Comparison of ENCODE assay signal across 16 cellular contexts in the genomic region with DNA sequence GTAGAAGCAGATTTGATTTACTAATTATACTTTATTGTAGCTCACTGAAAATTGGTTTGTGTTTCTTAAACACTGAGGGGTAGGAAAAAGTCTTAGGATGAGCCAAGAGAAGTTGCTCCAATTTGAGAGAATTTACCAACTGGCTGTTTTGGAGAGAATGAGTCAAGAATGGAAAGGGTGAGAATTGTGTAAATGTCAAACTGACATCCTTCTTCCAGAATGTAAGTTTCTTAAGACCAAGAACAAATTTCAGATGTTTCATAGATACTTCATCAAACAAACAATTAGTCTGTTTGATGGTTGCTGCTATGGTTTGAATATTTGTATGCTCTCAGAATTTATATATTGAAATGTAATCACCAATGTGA.
DNase-seq lines count a peak whose midpoint lies in the region; TF ChIP-seq lines count a peak whose summit lies in the region.
"Had no signal": no experiment of that assay in that cellular context is flagged by ENCODE, and none has a peak within 500 bp of the region (broad histone marks: within the 10 kb centered on the region; RNA-seq: fewer than 3 reads in every experiment).

No MANE protein-coding gene starts in this region.

- H3K27me3 ChIP-seq in BJ (ENCODE audit: control insufficient read depth, insufficient read depth, low read length): no peaks in the 10 kb centered on the region
- H3K27me3 ChIP-seq in fibroblast of lung (ENCODE audit: control insufficient read depth, insufficient read depth, low read length): no peaks in the 10 kb centered on the region
- no peaks in the 10 kb centered on the region for H3K27me3 ChIP-seq in prostate gland (replicated peaks; ENCODE audit: insufficient read depth)
- H3K27me3 ChIP-seq: esophagus squamous epithelium, ovary, suprapubic skin had no signal

- peak overlapping the region; percentile 13 for H3K4me2 ChIP-seq in fibroblast of lung (ENCODE audit: extremely low read depth, insufficient read depth, low read length)

- no peak overlapping the region for H2AFZ ChIP-seq in fibroblast of lung (ENCODE audit: low read length)

- no peaks in the 10 kb centered on the region for H4K20me1 ChIP-seq in fibroblast of lung (ENCODE audit: control insufficient read depth, extremely low read depth, insufficient read depth, low read length)

- no peak for TF ChIP-seq POLR2A in prostate gland (IDR thresholded peaks at IDR 0.05)

- H3K36me3 ChIP-seq in BJ (ENCODE audit: control insufficient read depth, insufficient read depth, low read length): peaks cover 12% of the 10 kb centered on the region
- no peaks in the 10 kb centered on the region for H3K36me3 ChIP-seq in fibroblast of lung (ENCODE audit: control insufficient read depth, insufficient read depth, low read length)
- no peaks in the 10 kb centered on the region for H3K36me3 ChIP-seq in prostate gland
- H3K36me3 ChIP-seq: ovary had no signal

- H3K9me3 ChIP-seq in fibroblast of lung (ENCODE audit: control insufficient read depth, insufficient read depth, low read depth, low read length) (no peaks in the 10 kb centered on the region), prostate gland (no peaks in the 10 kb centered on the region)
- H3K9me3 ChIP-seq: ovary, suprapubic skin had no signal

- peak overlapping the region; percentile 65 for H3K27ac ChIP-seq in fibroblast of lung (ENCODE audit: insufficient read depth, low read length)
- H3K27ac ChIP-seq in prostate gland: no peak overlapping the region
- H3K27ac ChIP-seq: ovary, suprapubic skin had no signal

- H3K79me2 ChIP-seq in fibroblast of lung (ENCODE audit: control insufficient read depth, insufficient read depth, low read length): no peaks in the 10 kb centered on the region

- CTCF ChIA-PET in BJ (lab: Yijun Ruan, JAX): interaction anchor here (1.1 to 1.3 kb wide), 3 partner anchors 97 to 179 kb away, joined by 3 to 4 read pairs (median 3); no protein-coding TSS in a partner anchor

- DNase-seq in BJ (ENCODE audit: low read depth) (peak; percentile 21), NCI-H226 (peak; percentile 66), fibroblast of lung (ENCODE audit: low read depth in 2 of 2) (peak; percentile 61 to 87), skeletal muscle cell (ENCODE audit: low read depth) (peak; percentile 68), prostate gland (ENCODE audit: low spot score) (no peak), superior temporal gyrus (ENCODE audit: extremely low spot score) (no peak)
- DNase-seq in activated CD4-positive, alpha-beta T cell treated with anti-CD3 and anti-CD28 coated beads for 4 hours: no peak
- DNase-seq: activated CD4-positive, alpha-beta T cell treated with anti-CD3 and anti-CD28 coated beads, Interleukin-2, amount 10 ng/mL, durations not matched to agents 7 days and 5 days; activated naive CD4-positive, alpha-beta T cell treated with anti-CD3 and anti-CD28 coated beads, Interleukin-2, amount 50 U/mL, for 16 hours; activated T-cell treated with anti-CD3 and anti-CD28 coated beads for 4 hours; esophagus squamous epithelium; left ventricle myocardium superior; NCI-H1436; ovary; stimulated activated CD4-positive, alpha-beta T cell treated with anti-CD3 and anti-CD28 coated beads, Interleukin-4, amount 100 ng/mL, for 1 hour had no signal

- intact Hi-C loops in prostate gland (cut with DNase I): no loop called here

- POLR2A ChIA-PET in BJ (lab: Charles Lee): interaction anchor here (0.8 kb wide), 1 partner anchor 77 kb away, joined by 5 read pairs; no protein-coding TSS in a partner anchor

- peaks cover 16% of the 10 kb centered on the region for H3K4me1 ChIP-seq in fibroblast of lung (ENCODE audit: control insufficient read depth, extremely low read depth, insufficient read depth, low read length)
- no peaks in the 10 kb centered on the region for H3K4me1 ChIP-seq in prostate gland (replicated peaks)
- H3K4me1 ChIP-seq: suprapubic skin had no signal

- H3K9ac ChIP-seq in fibroblast of lung (ENCODE audit: insufficient read depth, low read length): no peak overlapping the region

- H3K4me3 ChIP-seq in BJ (ENCODE audit: low read depth, low read length) (no peak overlapping the region), fibroblast of lung (replicated peaks in 1 of 4; ENCODE audit: control extremely low read depth in 1 of 4, insufficient read depth in 1 of 4, low read depth in 3 of 4, low read length in 4 of 4) (no peak overlapping the region), skeletal muscle cell (ENCODE audit: low read depth, low read length) (no peak overlapping the region), prostate gland (no peak overlapping the region)
- H3K4me3 ChIP-seq: esophagus squamous epithelium, ovary, suprapubic skin had no signal

- TF ChIP-seq CTCF in BJ (IDR thresholded peaks at IDR 0.05; ENCODE audit: insufficient read depth, low read depth, low read length): no peak
- no peak for TF ChIP-seq CTCF in fibroblast of lung (conservative IDR thresholded peaks at IDR 0.05 in 1 of 2, IDR thresholded peaks at IDR 0.05 in 1 of 2; ENCODE audit: low read depth in 1 of 2, low read length in 2 of 2)
- no peak for TF ChIP-seq CTCF in prostate gland (IDR thresholded peaks at IDR 0.05)

Comparison
In these comparisons a context has a peak if more than half of its experiments do, and no peak if none do; other contexts are left out.
1. DNase-seq: peak in BJ (single experiment), NCI-H226 (single experiment), fibroblast of lung (2 of 2) and skeletal muscle cell (single experiment); none in activated CD4-positive, alpha-beta T cell treated with anti-CD3 and anti-CD28 coated beads for 4 hours (0 of 2), prostate gland (single experiment) and superior temporal gyrus (single experiment).